Comparison of ENCODE assay signal across 8 cellular contexts in genomic region chr17:39195568-39196160, GRCh38. TPM values are rescaled to one million over a fixed set of nuclear protein-coding genes. Genes with fewer than 3 reads are reported as not detected.
DNase-seq lines count a peak whose midpoint lies in the region; FAIRE-seq and TF ChIP-seq lines count a peak whose summit lies in the region.
"Had no signal": no experiment of that assay in that cellular context is flagged by ENCODE, and none has a peak within 500 bp of the region (broad histone marks: within the 10 kb centered on the region; RNA-seq: fewer than 3 reads in every experiment).

No MANE protein-coding gene starts in this region.

- H3K79me2 ChIP-seq in SU-DHL-6 (ENCODE audit: insufficient read depth, low read length) = peaks cover 18% of the 10 kb centered on the region

- peak overlapping the region; percentile 21 for H3K27ac ChIP-seq in SU-DHL-6 (ENCODE audit: low read depth, low read length)
- peak overlapping the region in 7 of 8 donors; percentile 6 to 98 (median 20) for H3K27ac ChIP-seq in spleen
- H3K27ac ChIP-seq in uterus = peak overlapping the region in 1 of 2 donors; percentile 91

- H3K4me1 ChIP-seq in spleen (peaks cover 10 to 66% (median 46%) of the 10 kb centered on the region in 6 donors), uterus (peaks cover 0 to 20% of the 10 kb centered on the region in 2 donors)

- 37 to 45% (median 40%) methylated on average over 6 to 8 of the region's 8 CpGs for WGBS in spleen, 5 donors

- H3K4me3 ChIP-seq in SU-DHL-6 (ENCODE audit: insufficient read depth, low read length, poor library complexity, severe bottlenecking) = no peak overlapping the region
- H3K4me3 ChIP-seq in fibroblast of pulmonary artery (replicated peaks; ENCODE audit: low read depth, low read length) = peak overlapping the region; percentile 77
- H3K4me3 ChIP-seq in spleen = peak overlapping the region in 1 of 8 donors; percentile 79
- no peak overlapping the region for H3K4me3 ChIP-seq in uterus

- intact Hi-C loops in spleen (cut with DNase I; ENCODE audit: low total_unique reads) = no loop called here
- intact Hi-C loops in uterus (cut with DNase I; ENCODE audit: low total_unique reads) = no loop called here

- H3K9ac ChIP-seq in SU-DHL-6 (ENCODE audit: low read length) = no peak overlapping the region; the same call in 1 of the 2 replicates

- H3K36me3 ChIP-seq in SU-DHL-6 (ENCODE audit: low read length) (peaks cover 1% of the 10 kb centered on the region; the same call in 1 of the 2 replicates), spleen (peaks cover 0 to 30% (median 14%) of the 10 kb centered on the region in 6 donors), uterus (no peaks in the 10 kb centered on the region)

- TF ChIP-seq POLR2A in GM12892 (IDR thresholded peaks at IDR 0.05; ENCODE audit: low read depth, low read length) (no peak), spleen (IDR thresholded peaks at IDR 0.05) (no peak), uterus (IDR thresholded peaks at IDR 0.05) (no peak)

- peaks cover 18% of the 10 kb centered on the region for H3F3A ChIP-seq in SU-DHL-6 (ENCODE audit: insufficient read depth)

- no peak for TF ChIP-seq CTCF in SU-DHL-6 (IDR thresholded peaks at IDR 0.05; ENCODE audit: insufficient read depth, low read length, poor library complexity, severe bottlenecking)
- TF ChIP-seq CTCF in fibroblast of pulmonary artery (IDR thresholded peaks at IDR 0.05; ENCODE audit: low read length, missing control alignments) = no peak
- no peak for TF ChIP-seq CTCF in spleen (IDR thresholded peaks at IDR 0.05 in 8 of 11, conservative IDR thresholded peaks at IDR 0.05 in 3 of 11)
- TF ChIP-seq CTCF in uterus (IDR thresholded peaks at IDR 0.05) = no peak

- no peaks in the 10 kb centered on the region for H3K27me3 ChIP-seq in SU-DHL-6 (ENCODE audit: low read length)
- H3K27me3 ChIP-seq in spleen (replicated peaks in 1 of 7) = peaks cover 0 to 12% (median 0%) of the 10 kb centered on the region in 7 donors
- no peaks in the 10 kb centered on the region for H3K27me3 ChIP-seq in uterus

- H3K9me3 ChIP-seq in SU-DHL-6 (ENCODE audit: insufficient read depth, low read length) (no peaks in the 10 kb centered on the region), spleen (no peaks in the 10 kb centered on the region), uterus (no peaks in the 10 kb centered on the region)

- FAIRE-seq in GM12892 (lab: Jason Lieb, UNC) (peak; percentile 77), urothelium cell line (lab: Jason Lieb, UNC) (no peak)

- peak overlapping the region; percentile 74 for H3K4me2 ChIP-seq in SU-DHL-6 (ENCODE audit: low read depth, low read length, poor library complexity, severe bottlenecking)

- H4K20me1 ChIP-seq in SU-DHL-6 (ENCODE audit: low read depth, low read length) = no peaks in the 10 kb centered on the region

- DNase-seq in GM12892 (ENCODE audit: insufficient read length) (no peak), fibroblast of pulmonary artery (ENCODE audit: low read depth) (no peak), spleen (no peak), uterus (no peak), urothelium cell line (ENCODE audit: low spot score) (no peak), occipital lobe (lab: John Stamatoyannopoulos, UW) (no peak)
- DNase-seq: NCI-H187 treated with DMSO at 0.1 percent for 48 hours had no signal

- no peak overlapping the region for H2AFZ ChIP-seq in SU-DHL-6 (ENCODE audit: low read depth, low read length, severe bottlenecking)

- no peaks in the 10 kb centered on the region for H3K9me2 ChIP-seq in SU-DHL-6 (replicated peaks; ENCODE audit: insufficient read depth, low read length)

RNA-seq across cellular contexts. Expression of gene CACNB1, which starts 1.8 kb away (rescaled TPM):
- polyA plus RNA-seq in GM12892 (2012; ENCODE audit: missing spikeins) = 4.6 TPM
- total RNA-seq in spleen (10 to 100 TPM in 2 of 7 donors, 1 to 10 TPM in 5; 4.1 to 11.9 (median 7.1) TPM), uterus (10 to 100 TPM in 2 of 4 donors, 1 to 10 TPM in 2; 5.6 to 23.3 (median 8.4) TPM), occipital lobe (20.6 TPM)
- 1 to 10 TPM; 2.0 to 5.0 (median 4.2) TPM for polyA plus RNA-seq in spleen

RNA-seq across cellular contexts. Expression of gene RPL19, which starts 4.4 kb away (rescaled TPM):
- 5,032 TPM for polyA plus RNA-seq in GM12892 (2012; ENCODE audit: missing spikeins)
- total RNA-seq in spleen = 1,000 to 10,000 TPM; 1,504 to 3,872 (median 2,079) TPM
- polyA plus RNA-seq in spleen = 1,000 to 10,000 TPM; 4,610 to 7,360 (median 6,812) TPM
- 1,000 to 10,000 TPM; 1,469 to 5,936 (median 3,528) TPM for total RNA-seq in uterus
- 958 TPM for total RNA-seq in occipital lobe

RNA-seq across cellular contexts. Expression of gene ARL5C, which starts 29.7 kb away (rescaled TPM):
- not detected for polyA plus RNA-seq in GM12892 (2012; ENCODE audit: missing spikeins)
- total RNA-seq in spleen (not detected), uterus (not detected), occipital lobe (not detected)
- not detected for polyA plus RNA-seq in spleen

RNA-seq across cellular contexts. Expression of gene STAC2, which starts 30.1 kb away (rescaled TPM):
- not detected for polyA plus RNA-seq in GM12892 (2012; ENCODE audit: missing spikeins)
- total RNA-seq in spleen (under 1 TPM in 2 of 7 donors, not detected in 5; 0.27 to 0.56 TPM), uterus (10 to 100 TPM in 1 of 4 donors, 1 to 10 TPM in 2, under 1 TPM in 1; 0.59 to 14.4 (median 1.1) TPM), occipital lobe (0.31 TPM)
- under 1 TPM in 1 of 3 donors, not detected in 2; 0.06 TPM for polyA plus RNA-seq in spleen

RNA-seq across cellular contexts. Expression of gene PLXDC1, which starts 44.2 kb away (rescaled TPM):
- not detected for polyA plus RNA-seq in GM12892 (2012; ENCODE audit: missing spikeins)
- total RNA-seq in spleen = 10 to 100 TPM in 2 of 7 donors, 1 to 10 TPM in 5; 3.1 to 11.2 (median 6.0) TPM
- 1 to 10 TPM; 2.9 to 4.2 (median 3.3) TPM for polyA plus RNA-seq in spleen
- total RNA-seq in uterus = 10 to 100 TPM in 3 of 4 donors, 1 to 10 TPM in 1; 3.3 to 45.1 (median 21.5) TPM
- total RNA-seq in occipital lobe = 9.4 TPM
